ENCODE assay signal across 15 cellular contexts in genomic region chr3:172098698-172099494, GRCh38. TPM values are rescaled to one million over a fixed set of nuclear protein-coding genes. Genes with fewer than 3 reads are reported as not detected.
A peak's percentile ranks its signal among the peaks of the same experiment; 100 is the strongest.
DNase-seq lines count a peak whose midpoint lies in the region; ATAC-seq and TF ChIP-seq lines count a peak whose summit lies in the region.
"Had no signal": no experiment of that assay in that cellular context is flagged by ENCODE, and none has a peak within 500 bp of the region (broad histone marks: within the 10 kb centered on the region; RNA-seq: fewer than 3 reads in every experiment).

No MANE protein-coding gene starts in this region.

- no peaks in the 10 kb centered on the region for H3K9me3 Mint-ChIP-seq in MCF 10A (ENCODE audit: unreplicated experiment)
- no peaks in the 10 kb centered on the region for H3K9me3 Mint-ChIP-seq in activated naive CD4-positive, alpha-beta T cell treated with anti-CD3 and anti-CD28 coated beads, Interleukin-2, amount 50 U/mL, for 72 hours
- H3K9me3 Mint-ChIP-seq: T-helper 1 cell treated with Interleukin-12 subunit alpha and Interleukin-12 subunit beta and Interleukin-4 antibody, amounts not matched to agents 30 μg/mL and 1 μg/mL, for 36 hours had no signal

- TF ChIP-seq CTCF in MCF 10A (IDR thresholded peaks at IDR 0.05; ENCODE audit: unreplicated experiment), result no peak

- CTCF ChIA-PET in MCF 10A (lab: Yijun Ruan, JAX), result no interaction called here

- H3K36me3 ChIP-seq in BLaER1 (no peaks in the 10 kb centered on the region), mesodermal cell (ENCODE audit: control insufficient read depth, insufficient read depth, low read length) (no peaks in the 10 kb centered on the region)
- H3K36me3 ChIP-seq: tibial artery had no signal

- H3K9me3 ChIP-seq in BLaER1 (no peaks in the 10 kb centered on the region), mesodermal cell (ENCODE audit: control insufficient read depth, low read length) (no peaks in the 10 kb centered on the region)
- H3K9me3 ChIP-seq: tibial artery had no signal

- H3K27me3 ChIP-seq in BLaER1, result no peaks in the 10 kb centered on the region
- H3K27me3 ChIP-seq: tibial artery had no signal

- POLR2A ChIA-PET in MCF 10A (lab: Yijun Ruan, JAX), result interaction anchor here (6.0 kb wide), 1 partner anchor 11 kb away, joined by 84 read pairs; no protein-coding TSS in a partner anchor

- peaks cover 49% of the 10 kb centered on the region for H4K20me1 ChIP-seq in BLaER1

- no peak overlapping the region for H3K4me3 Mint-ChIP-seq in MCF 10A (ENCODE audit: unreplicated experiment)
- H3K4me3 Mint-ChIP-seq: IgD-negative memory B cell; T-helper 1 cell treated with Interleukin-12 subunit alpha and Interleukin-12 subunit beta and Interleukin-4 antibody, amounts not matched to agents 30 μg/mL and 1 μg/mL, for 36 hours had no signal

- H3K27ac ChIP-seq in BLaER1, result no peak overlapping the region
- H3K27ac ChIP-seq in mesodermal cell (ENCODE audit: low read depth, low read length, severe bottlenecking), result peak overlapping the region; percentile 17

- H3K36me3 Mint-ChIP-seq in MCF 10A (ENCODE audit: insufficient read depth, unreplicated experiment), result peaks cover 8% of the 10 kb centered on the region
- no peaks in the 10 kb centered on the region for H3K36me3 Mint-ChIP-seq in activated naive CD4-positive, alpha-beta T cell treated with anti-CD3 and anti-CD28 coated beads, Interleukin-2, amount 50 U/mL, for 72 hours

- H3K4me1 ChIP-seq in BLaER1 (peaks cover 35% of the 10 kb centered on the region), mesodermal cell (ENCODE audit: control insufficient read depth, insufficient read depth, low read length, poor library complexity, severe bottlenecking) (peaks cover 63% of the 10 kb centered on the region)

- 0 out of 2 replicates have a peak overlapping the region, but pooled peaks have one; percentile 21 for H3K4me2 ChIP-seq in BLaER1

- whole genome bisulfite sequencing in mesodermal cell (ENCODE audit: insufficient coverage in 2 of 2), 2 experiments, result 58% methylated on average over 4 of the region's 9 CpGs; no CpG with 5 or more reads in 1 of the 2 experiments

- DNase-seq in NCI-H2029 treated with DMSO at 0.1 percent for 48 hours (lab: John Stamatoyannopoulos, UW) (peak; percentile 92), MCF 10A (ENCODE audit: unreplicated experiment) (no peak), NCI-H446 (lab: John Stamatoyannopoulos, UW) (no peak)
- no peak for DNase-seq in central memory CD4-positive, alpha-beta T cell
- DNase-seq in activated naive CD4-positive, alpha-beta T cell treated with anti-CD3 and anti-CD28 coated beads, Interleukin-2, amount 50 U/mL, for 72 hours (ENCODE audit: low spot score in 2 of 2), result no peak
- DNase-seq: activated CD8-positive, alpha-beta memory T cell treated with anti-CD3 and anti-CD28 coated beads, Interleukin-2, amount 50 U/mL, for 4 hours; foreskin fibroblast; NK-92 treated with Interleukin-12 subunit alpha and Interleukin-12 subunit beta, amount 100 ng/mL, for 24 hours; stimulated activated CD4-positive, alpha-beta T cell treated with anti-CD3 and anti-CD28 coated beads, Interleukin-2, amount 100 ng/mL, for 48 hours; tibial artery had no signal

- H3K4me3 ChIP-seq in BLaER1, result no peak overlapping the region
- H3K4me3 ChIP-seq in mesodermal cell (ENCODE audit: extremely low read depth, insufficient read depth, low read length, poor library complexity, severe bottlenecking), result no peak overlapping the region
- H3K4me3 ChIP-seq: tibial artery had no signal

- peak overlapping the region; percentile 63 for H3K27ac Mint-ChIP-seq in MCF 10A (ENCODE audit: low read depth, unreplicated experiment)
- H3K27ac Mint-ChIP-seq in activated naive CD4-positive, alpha-beta T cell treated with anti-CD3 and anti-CD28 coated beads, Interleukin-2, amount 50 U/mL, for 72 hours, result no peak overlapping the region
- H3K27ac Mint-ChIP-seq: IgD-negative memory B cell; T-helper 1 cell treated with Interleukin-12 subunit alpha and Interleukin-12 subunit beta and Interleukin-4 antibody, amounts not matched to agents 30 μg/mL and 1 μg/mL, for 36 hours had no signal

- no peak for ATAC-seq in HG02678 (IDR thresholded peaks at IDR 0.05; ENCODE audit: unreplicated experiment)
- ATAC-seq in activated naive CD4-positive, alpha-beta T cell treated with anti-CD3 and anti-CD28 coated beads, Interleukin-2, amount 50 U/mL, for 72 hours, result no peak

- no TSS peak for BruUV-seq in MCF 10A (replicated peaks; lab: Mats Ljungman, UMichigan)

- peaks cover 42% of the 10 kb centered on the region for H3K4me1 Mint-ChIP-seq in MCF 10A (ENCODE audit: insufficient read depth, unreplicated experiment)

- H3K27me3 Mint-ChIP-seq in MCF 10A (ENCODE audit: insufficient read depth, unreplicated experiment), result no peaks in the 10 kb centered on the region

- intact Hi-C loops in MCF 10A (cut with micrococcal nuclease), result no loop called here

- H3K9ac ChIP-seq in BLaER1, result no peak overlapping the region

RNA-seq across cellular contexts. Expression of gene FNDC3B, which starts 59.5 kb away (rescaled TPM):
- 149 TPM in 2 replicates for total RNA-seq in MCF 10A (2022)
- 65.4 TPM for polyA plus RNA-seq in mesodermal cell (2013, experiment 1 of 2)
- 55.8 TPM for polyA plus RNA-seq in mesodermal cell (2013, experiment 2 of 2)
- 10 to 100 TPM in 1 of 2 donors, 1 to 10 TPM in 1; 9.2 to 17.1 TPM for total RNA-seq in activated naive CD4-positive, alpha-beta T cell treated with anti-CD3 and anti-CD28 coated beads, Interleukin-2, amount 50 U/mL, for 72 hours
